Comparison of ENCODE assay signal across 12 cellular contexts in the genomic region with DNA sequence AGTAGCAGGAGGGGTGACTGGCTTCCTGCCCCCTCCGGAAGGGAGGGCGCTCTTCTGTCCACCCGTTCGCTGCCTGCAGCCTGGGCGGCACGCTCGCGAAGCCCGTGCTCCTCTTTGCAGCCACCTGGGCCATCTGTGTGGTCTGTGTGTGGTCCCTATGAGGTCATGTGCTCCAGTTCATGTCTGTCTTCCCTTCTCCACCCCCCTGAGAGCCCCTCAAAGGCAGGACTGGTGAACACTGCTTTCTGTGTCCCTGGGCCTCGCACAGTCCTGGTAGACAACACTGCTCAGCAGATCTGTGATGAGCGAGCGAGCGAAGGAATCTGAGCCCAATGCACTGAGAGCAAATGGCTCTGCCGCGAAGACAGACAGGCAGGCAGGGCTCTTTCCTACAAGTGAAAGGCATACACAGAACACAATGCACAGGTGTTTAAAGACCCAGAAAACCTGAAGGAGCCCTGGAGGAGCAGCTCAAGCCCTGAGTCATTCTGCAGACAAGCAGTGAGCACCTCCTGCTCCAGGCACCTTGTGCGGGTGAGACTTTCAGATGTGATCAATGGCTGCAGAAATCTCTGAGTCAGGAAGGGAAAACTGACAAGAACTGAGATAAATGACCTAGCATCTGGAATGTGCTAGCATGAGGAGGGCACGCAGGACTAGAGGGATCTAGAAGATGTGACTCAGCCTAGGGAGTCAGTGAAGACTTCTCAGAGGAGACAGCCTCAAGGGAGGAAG. TPM values are rescaled to one million over a fixed set of nuclear protein-coding genes. Genes with fewer than 3 reads are reported as not detected.
DNase-seq lines count a peak whose midpoint lies in the region; ATAC-seq and TF ChIP-seq lines count a peak whose summit lies in the region.
"Had no signal": no experiment of that assay in that cellular context is flagged by ENCODE, and none has a peak within 500 bp of the region (broad histone marks: within the 10 kb centered on the region; RNA-seq: fewer than 3 reads in every experiment).

No MANE protein-coding gene starts in this region.

- in situ Hi-C loops in GM23248 (cut with MboI): no loop called here

- H3K4me3 ChIP-seq in GM23248: no peak overlapping the region
- no peak overlapping the region for H3K4me3 ChIP-seq in fibroblast of pulmonary artery (replicated peaks; ENCODE audit: low read depth, low read length)
- H3K4me3 ChIP-seq in MM.1S (ENCODE audit: low read length): no peak overlapping the region
- H3K4me3 ChIP-seq: cardiac muscle cell, right lobe of liver, suprapubic skin had no signal

- H3K9me3 Mint-ChIP-seq in activated CD4-positive, alpha-beta memory T cell treated with anti-CD3 and anti-CD28 coated beads, Interleukin-2, amount 10 ng/mL, durations not matched to agents 7 days and 5 days: no peaks in the 10 kb centered on the region
- H3K9me3 Mint-ChIP-seq: activated CD4-positive, alpha-beta T cell treated with anti-CD3 and anti-CD28 coated beads, Interleukin-2, amount 10 ng/mL, durations not matched to agents 24 days and 14 days had no signal

- no peak overlapping the region for H3K27ac ChIP-seq in GM23248
- H3K27ac ChIP-seq in MM.1S (ENCODE audit: low read length): no peak overlapping the region
- H3K27ac ChIP-seq: cardiac muscle cell, right lobe of liver, suprapubic skin had no signal

- no peak overlapping the region for H2AFZ ChIP-seq in GM23248
- H2AFZ ChIP-seq in MM.1S (ENCODE audit: low read length): no peak overlapping the region

- peak; percentile 93 for ATAC-seq in SK-N-SH treated with all-trans-retinoic acid at 6 μM for 48 hours
- ATAC-seq in sciatic nerve: peak; percentile 36
- no peak for ATAC-seq in GM18502 (IDR thresholded peaks at IDR 0.05; ENCODE audit: poor library complexity, unreplicated experiment)
- ATAC-seq: right lobe of liver had no signal

- H3K9me3 ChIP-seq in GM23248 (ENCODE audit: low read depth) (no peaks in the 10 kb centered on the region), MM.1S (replicated peaks; ENCODE audit: insufficient read depth, low read length) (no peaks in the 10 kb centered on the region)
- H3K9me3 ChIP-seq: Caco-2, right lobe of liver, suprapubic skin had no signal

- H3K9ac ChIP-seq in GM23248: no peak overlapping the region
- H3K9ac ChIP-seq in MM.1S (ENCODE audit: low read length): no peak overlapping the region

- H3K27me3 ChIP-seq in GM23248 (replicated peaks; ENCODE audit: insufficient read depth): no peaks in the 10 kb centered on the region
- no peaks in the 10 kb centered on the region for H3K27me3 ChIP-seq in MM.1S (replicated peaks; ENCODE audit: insufficient read depth, low read length)
- H3K27me3 ChIP-seq: cardiac muscle cell, right lobe of liver, suprapubic skin had no signal

- peak overlapping the region; percentile 5 for H3K4me2 ChIP-seq in GM23248 (ENCODE audit: unreplicated experiment)
- no peak overlapping the region for H3K4me2 ChIP-seq in MM.1S (ENCODE audit: low read depth, low read length)

- H4K20me1 ChIP-seq in GM23248 (ENCODE audit: insufficient read depth) (no peaks in the 10 kb centered on the region), MM.1S (ENCODE audit: insufficient read depth, low read length) (no peaks in the 10 kb centered on the region)

- H3K9me2 ChIP-seq in GM23248 (ENCODE audit: insufficient read depth) (no peaks in the 10 kb centered on the region), MM.1S (replicated peaks; ENCODE audit: insufficient read depth, low read length) (no peaks in the 10 kb centered on the region)

- H3K36me3 ChIP-seq in GM23248 (ENCODE audit: low read depth) (no peaks in the 10 kb centered on the region), MM.1S (replicated peaks; ENCODE audit: insufficient read depth, low read length) (no peaks in the 10 kb centered on the region)
- H3K36me3 ChIP-seq: cardiac muscle cell, right lobe of liver, suprapubic skin had no signal

- POLR2A ChIA-PET in activated CD4-positive, alpha-beta memory T cell treated with anti-CD3 and anti-CD28 coated beads, Interleukin-2, amount 10 ng/mL, durations not matched to agents 7 days and 5 days (lab: Charles Lee): no interaction called here

- H3K4me3 Mint-ChIP-seq in activated CD4-positive, alpha-beta memory T cell treated with anti-CD3 and anti-CD28 coated beads, Interleukin-2, amount 10 ng/mL, durations not matched to agents 7 days and 5 days: no peak overlapping the region
- H3K4me3 Mint-ChIP-seq: activated CD4-positive, alpha-beta T cell treated with anti-CD3 and anti-CD28 coated beads, Interleukin-2, amount 10 ng/mL, durations not matched to agents 24 days and 14 days had no signal

- 73 to 76% methylated on average over 17 of the region's 17 CpGs for WGBS in GM23248 (ENCODE audit: low coverage in 1 of 2, low lambda C conversion rate in 2 of 2, missing lambda C conversion rate in 2 of 2), 2 experiments

- intact Hi-C loops in sciatic nerve (cut with DNase I): no loop called here

- no peak overlapping the region for H3K27ac Mint-ChIP-seq in activated CD4-positive, alpha-beta memory T cell treated with anti-CD3 and anti-CD28 coated beads, Interleukin-2, amount 10 ng/mL, durations not matched to agents 7 days and 5 days
- H3K27ac Mint-ChIP-seq: activated CD4-positive, alpha-beta T cell treated with anti-CD3 and anti-CD28 coated beads, Interleukin-2, amount 10 ng/mL, durations not matched to agents 24 days and 14 days had no signal

- no peaks in the 10 kb centered on the region for H3K36me3 Mint-ChIP-seq in activated CD4-positive, alpha-beta memory T cell treated with anti-CD3 and anti-CD28 coated beads, Interleukin-2, amount 10 ng/mL, durations not matched to agents 7 days and 5 days (ENCODE audit: low read depth)

- H3K79me2 ChIP-seq in GM23248 (ENCODE audit: insufficient read depth) (no peaks in the 10 kb centered on the region), MM.1S (ENCODE audit: low read length) (no peaks in the 10 kb centered on the region)

- H3K27me3 Mint-ChIP-seq in activated CD4-positive, alpha-beta memory T cell treated with anti-CD3 and anti-CD28 coated beads, Interleukin-2, amount 10 ng/mL, durations not matched to agents 7 days and 5 days: no peaks in the 10 kb centered on the region
- H3K27me3 Mint-ChIP-seq: activated CD4-positive, alpha-beta T cell treated with anti-CD3 and anti-CD28 coated beads, Interleukin-2, amount 10 ng/mL, durations not matched to agents 24 days and 14 days had no signal

- TF ChIP-seq CTCF in fibroblast of pulmonary artery (IDR thresholded peaks at IDR 0.05; ENCODE audit: low read length, missing control alignments): no peak
- TF ChIP-seq CTCF in MM.1S (IDR thresholded peaks at IDR 0.05; ENCODE audit: low read length): no peak

- DNase-seq in GM23248 (peak; percentile 90), fibroblast of pulmonary artery (ENCODE audit: low read depth) (peak; percentile 62), sciatic nerve (ENCODE audit: low spot score) (no peak), MM.1S (no peak)
- no peak for DNase-seq in activated CD4-positive, alpha-beta memory T cell treated with anti-CD3 and anti-CD28 coated beads, Interleukin-2, amount 10 ng/mL, durations not matched to agents 7 days and 5 days
- DNase-seq: activated CD4-positive, alpha-beta T cell treated with anti-CD3 and anti-CD28 coated beads, Interleukin-2, amount 10 ng/mL, durations not matched to agents 24 days and 14 days; Caco-2; right lobe of liver had no signal

- CTCF ChIA-PET in activated CD4-positive, alpha-beta memory T cell treated with anti-CD3 and anti-CD28 coated beads, Interleukin-2, amount 10 ng/mL, durations not matched to agents 7 days and 5 days (lab: Charles Lee): no interaction called here

- peaks cover 5% of the 10 kb centered on the region; the same call in 1 of the 2 replicates for H3K4me1 ChIP-seq in GM23248 (ENCODE audit: insufficient read depth)
- H3K4me1 ChIP-seq in MM.1S (ENCODE audit: low read length): no peaks in the 10 kb centered on the region
- H3K4me1 ChIP-seq: Caco-2, suprapubic skin had no signal

- H3K4me1 Mint-ChIP-seq in activated CD4-positive, alpha-beta memory T cell treated with anti-CD3 and anti-CD28 coated beads, Interleukin-2, amount 10 ng/mL, durations not matched to agents 7 days and 5 days: no peaks in the 10 kb centered on the region
- H3K4me1 Mint-ChIP-seq: activated CD4-positive, alpha-beta T cell treated with anti-CD3 and anti-CD28 coated beads, Interleukin-2, amount 10 ng/mL, durations not matched to agents 24 days and 14 days had no signal

- H3F3A ChIP-seq in GM23248 (ENCODE audit: insufficient read depth) (0 out of 2 replicates have a peak, but pooled peaks cover 4% of the 10 kb centered on the region), MM.1S (ENCODE audit: insufficient read depth, low read length) (no peaks in the 10 kb centered on the region)

TF ChIP-seq in SK-N-SH treated with all-trans-retinoic acid at 6 μM for 48 hours, 23 proteins besides CTCF, POLR2A, EP300 and RAD21:
- TF ChIP-seq ZC3H10 (CRISPR knock-in tag; IDR thresholded peaks at IDR 0.05) (0 out of 2 replicates have a peak, but pooled peaks have one; percentile 31), ZFP30 (CRISPR knock-in tag; IDR thresholded peaks at IDR 0.05) (no peak)

RNA-seq across cellular contexts. Expression of a gene that starts 27.1 kb away (rescaled TPM):
- 1.5 and 2.6 TPM in 2 replicates for total RNA-seq in GM23248 (2014; rRNA removed; shearing (Covaris generic))
- polyA plus RNA-seq in GM23248 (2016; fragmentation: Nextera tagmentation; extraction: Ambion mirVana): 0.84 and 0.85 TPM in 2 replicates
- 1.7 TPM for total RNA-seq in sciatic nerve
- under 1 TPM; 0.08 to 0.10 TPM for total RNA-seq in activated CD4-positive, alpha-beta memory T cell treated with anti-CD3 and anti-CD28 coated beads, Interleukin-2, amount 10 ng/mL, durations not matched to agents 7 days and 5 days

Comparison
In these comparisons a context has a peak if more than half of its experiments do, and no peak if none do; other contexts are left out.
1. DNase-seq: peak in GM23248 (single experiment) and fibroblast of pulmonary artery (single experiment); none in sciatic nerve (single experiment), MM.1S (single experiment) and activated CD4-positive, alpha-beta memory T cell treated with anti-CD3 and anti-CD28 coated beads, Interleukin-2, amount 10 ng/mL, durations not matched to agents 7 days and 5 days (single experiment).